Comparison of ENCODE assay signal across 11 cellular contexts in genomic region chrX:132716006-132716405, GRCh38.
DNase-seq lines count a peak whose midpoint lies in the region; ATAC-seq and TF ChIP-seq lines count a peak whose summit lies in the region.
"Had no signal": no experiment of that assay in that cellular context is flagged by ENCODE, and none has a peak within 500 bp of the region (broad histone marks: within the 10 kb centered on the region; RNA-seq: fewer than 3 reads in every experiment).

No MANE protein-coding gene starts in this region.

- WGBS in SK-N-SH (ENCODE audit: low lambda C conversion rate) = 8% methylated on average over 3 of the region's 3 CpGs

- no peaks in the 10 kb centered on the region for H3K79me2 ChIP-seq in SK-N-SH (ENCODE audit: insufficient read depth)

- no peaks in the 10 kb centered on the region for H4K20me1 ChIP-seq in SK-N-SH (ENCODE audit: insufficient read depth)

- H3K9me2 ChIP-seq in SK-N-SH = no peaks in the 10 kb centered on the region

- peak; percentile 8 for DNase-seq in SK-N-SH
- DNase-seq in RWPE2 (ENCODE audit: low spot score) = no peak
- no peak for DNase-seq in fibroblast of pulmonary artery (ENCODE audit: low read depth)
- peak; percentile 38 for DNase-seq in superior temporal gyrus (ENCODE audit: extremely low spot score)
- DNase-seq in NOMO-1 (lab: John Stamatoyannopoulos, UW; ENCODE audit: unreplicated experiment in 2 of 2) = no peak
- DNase-seq: activated naive CD8-positive, alpha-beta T cell treated with anti-CD3 and anti-CD28 coated beads for 36 hours; NCI-H1930; tibial artery had no signal

- CTCF ChIA-PET in SK-N-SH (lab: Yijun Ruan, JAX) = interaction anchor here (0.9 to 1.6 kb wide), 4 partner anchors 27 to 874 kb away, joined by 3 read pairs; no protein-coding TSS in a partner anchor

- H3K4me2 ChIP-seq in SK-N-SH = no peak overlapping the region

- H3K36me3 ChIP-seq in SK-N-SH (replicated peaks in 1 of 2; ENCODE audit: control insufficient read depth in 1 of 2, insufficient read depth in 2 of 2, low read length in 1 of 2) = no peaks in the 10 kb centered on the region
- H3K36me3 ChIP-seq in RWPE2 (ENCODE audit: low read depth) = no peaks in the 10 kb centered on the region
- H3K36me3 ChIP-seq: tibial artery had no signal

- TF ChIP-seq EP300 in SK-N-SH (IDR thresholded peaks at IDR 0.05; ENCODE audit: borderline replicate concordance in 1 of 2, low read depth in 1 of 2, low read length in 1 of 2) = no peak

- H3K4me1 ChIP-seq in SK-N-SH (ENCODE audit: control insufficient read depth in 1 of 2, insufficient read depth in 2 of 2, low read depth in 1 of 2, low read length in 1 of 2) = peaks cover 0 to 2% of the 10 kb centered on the region in 2 experiments; a peak in 2 of 4 replicates
- no peaks in the 10 kb centered on the region for H3K4me1 ChIP-seq in RWPE2 (ENCODE audit: insufficient read depth, poor library complexity, severe bottlenecking)
- H3K4me1 ChIP-seq: tibial artery had no signal

- H3K27ac ChIP-seq in SK-N-SH (ENCODE audit: low read depth in 2 of 2, low read length in 1 of 2) (peak overlapping the region in 1 of 2 experiments; percentile 39; a peak in 2 of 4 replicates), RWPE2 (ENCODE audit: poor library complexity, severe bottlenecking) (no peak overlapping the region)
- H3K27ac ChIP-seq: tibial artery had no signal

- TF ChIP-seq CTCF in SK-N-SH (IDR thresholded peaks at IDR 0.05) = peak; percentile 50
- peak; percentile 28 for TF ChIP-seq CTCF in RWPE2 (IDR thresholded peaks at IDR 0.05; ENCODE audit: poor library complexity, severe bottlenecking)
- peak; percentile 28 for TF ChIP-seq CTCF in fibroblast of pulmonary artery (IDR thresholded peaks at IDR 0.05; ENCODE audit: low read length, missing control alignments)

- H3K27me3 ChIP-seq in SK-N-SH (ENCODE audit: insufficient read depth) (peaks cover 9% of the 10 kb centered on the region; the same call in 1 of the 2 replicates), RWPE2 (ENCODE audit: insufficient read depth, poor library complexity, severe bottlenecking) (no peaks in the 10 kb centered on the region)
- H3K27me3 ChIP-seq: tibial artery had no signal

- no peaks in the 10 kb centered on the region for H3F3A ChIP-seq in SK-N-SH (replicated peaks; ENCODE audit: insufficient read depth)

- H3K9ac ChIP-seq in SK-N-SH = no peak overlapping the region

- H3K9me3 ChIP-seq in SK-N-SH = no peaks in the 10 kb centered on the region
- H3K9me3 ChIP-seq in RWPE2 (ENCODE audit: severe bottlenecking) = no peaks in the 10 kb centered on the region

- ATAC-seq in SK-N-SH treated with all-trans-retinoic acid at 6 μM for 48 hours = no peak
- no peak for ATAC-seq in RWPE2 (ENCODE audit: low read depth)
- ATAC-seq in HG02885 (IDR thresholded peaks at IDR 0.05; ENCODE audit: poor library complexity, unreplicated experiment) = no peak
- no peak for ATAC-seq in HG02981 (IDR thresholded peaks at IDR 0.05; ENCODE audit: unreplicated experiment)

- H2AFZ ChIP-seq in SK-N-SH (ENCODE audit: low read depth) = no peak overlapping the region

- H3K4me3 ChIP-seq in SK-N-SH (ENCODE audit: low read depth in 2 of 2, low read length in 1 of 2) = no peak overlapping the region
- H3K4me3 ChIP-seq in RWPE2 (ENCODE audit: severe bottlenecking) = no peak overlapping the region
- H3K4me3 ChIP-seq in fibroblast of pulmonary artery (replicated peaks; ENCODE audit: low read depth, low read length) = no peak overlapping the region
- H3K4me3 ChIP-seq: tibial artery had no signal

- TF ChIP-seq RAD21 in SK-N-SH (IDR thresholded peaks at IDR 0.05; ENCODE audit: low read length) = no peak

- POLR2A ChIA-PET in SK-N-SH (lab: Yijun Ruan, JAX) = no interaction called here

TF ChIP-seq in SK-N-SH, 30 proteins besides CTCF, POLR2A, EP300 and RAD21:
- TF ChIP-seq GATA2 (CRISPR knock-in tag; IDR thresholded peaks at IDR 0.05) (0 out of 2 replicates have a peak, but pooled peaks have one; percentile 12), CHD2 (IDR thresholded peaks at IDR 0.05; ENCODE audit: low read length, partially characterized antibody) (no peak)

TF ChIP-seq in SK-N-SH treated with all-trans-retinoic acid at 6 μM for 48 hours, 23 proteins besides CTCF, POLR2A, EP300 and RAD21:
- TF ChIP-seq ARNTL (CRISPR knock-in tag; IDR thresholded peaks at IDR 0.05; ENCODE audit: borderline replicate concordance, low read depth) = no peak

Comparison
In these comparisons a context has a peak if more than half of its experiments do, and no peak if none do; other contexts are left out.
1. DNase-seq: peak in SK-N-SH (single experiment) and superior temporal gyrus (single experiment); none in RWPE2 (single experiment), fibroblast of pulmonary artery (single experiment) and NOMO-1 (0 of 2).
2. Peak in every context shown above with its lines, with median percentiles within 50 percentile points of each other: CTCF ChIP-seq.